In genomic region chr12:38367506-38367905, GRCh38 we compare ENCODE assay signal across 5 cellular contexts.
"Had no signal": no experiment of that assay in that cellular context is flagged by ENCODE, and none has a peak within 500 bp of the region (broad histone marks: within the 10 kb centered on the region; RNA-seq: fewer than 3 reads in every experiment).

No MANE protein-coding gene starts in this region.

- DNase-seq: IMR-90, KBM-7, KG1 had no signal

- H3K4me3 ChIP-seq: K562 had no signal

- H3K27ac ChIP-seq: HL-60 had no signal
